In the genomic region with DNA sequence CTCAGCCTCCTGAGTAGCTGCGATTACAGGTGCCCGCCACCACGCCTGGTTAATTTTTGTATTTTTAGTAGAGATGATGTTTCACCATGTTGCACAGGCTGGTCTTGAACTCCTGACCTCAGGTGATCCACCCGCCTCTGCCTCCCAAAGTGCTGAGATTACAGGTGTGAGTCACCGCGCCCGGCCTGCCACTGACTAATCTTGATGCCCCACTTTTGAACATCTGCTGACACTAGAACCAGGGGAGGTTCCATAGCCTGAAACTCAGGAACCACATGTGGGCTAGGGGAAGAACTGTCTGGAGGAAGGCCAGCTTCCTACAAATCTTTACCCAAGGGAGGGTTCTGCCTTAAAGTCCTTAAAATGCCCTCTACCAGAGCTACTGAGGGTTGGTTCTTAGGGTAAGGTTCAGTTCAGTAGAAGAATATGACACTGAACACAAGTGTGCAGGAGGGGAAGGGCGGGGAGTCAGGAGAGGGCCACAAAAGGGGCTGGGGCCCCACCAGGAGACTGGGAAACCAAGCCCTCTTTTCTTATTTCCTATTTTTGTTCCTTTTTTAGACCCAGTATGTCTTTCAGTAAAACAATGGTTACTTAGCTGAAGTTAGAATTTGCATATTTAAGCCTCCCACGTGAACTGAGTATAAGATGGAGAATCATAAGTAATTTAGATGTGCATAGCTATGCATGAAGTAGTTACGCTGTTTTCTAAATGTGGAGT, we compare ENCODE assay signal across 11 cellular contexts. TPM values are rescaled to one million over a fixed set of nuclear protein-coding genes. Genes with fewer than 3 reads are reported as not detected.
DNase-seq lines count a peak whose midpoint lies in the region; ATAC-seq and TF ChIP-seq lines count a peak whose summit lies in the region.
"Had no signal": no experiment of that assay in that cellular context is flagged by ENCODE, and none has a peak within 500 bp of the region (broad histone marks: within the 10 kb centered on the region; RNA-seq: fewer than 3 reads in every experiment).

No MANE protein-coding gene starts in this region.

- no peak overlapping the region for H3K4me3 Mint-ChIP-seq in stimulated activated naive CD8-positive, alpha-beta T cell treated with anti-CD3 and anti-CD28 coated beads, Interleukin-15, amount 100 ng/mL, for 72 hours
- peak overlapping the region; percentile 28 for H3K4me3 Mint-ChIP-seq in endothelial cell (ENCODE audit: unreplicated experiment)
- no peak overlapping the region for H3K4me3 Mint-ChIP-seq in CD8-positive, alpha-beta T cell
- H3K4me3 Mint-ChIP-seq: neural progenitor cell; stimulated activated naive CD8-positive, alpha-beta T cell treated with anti-CD3 and anti-CD28 coated beads, Interleukin-15, Interleukin-2, amounts not matched to agents 100 ng/mL and 50 ng/mL, for 24 hours had no signal

- no peak for TF ChIP-seq CTCF in endothelial cell (IDR thresholded peaks at IDR 0.05; ENCODE audit: unreplicated experiment)
- TF ChIP-seq CTCF in CD8-positive, alpha-beta T cell (IDR thresholded peaks at IDR 0.05), result no peak

- no peaks in the 10 kb centered on the region for H3K9me3 Mint-ChIP-seq in stimulated activated naive CD8-positive, alpha-beta T cell treated with anti-CD3 and anti-CD28 coated beads, Interleukin-15, amount 100 ng/mL, for 72 hours
- H3K9me3 Mint-ChIP-seq in endothelial cell (ENCODE audit: unreplicated experiment), result no peaks in the 10 kb centered on the region
- no peaks in the 10 kb centered on the region for H3K9me3 Mint-ChIP-seq in CD8-positive, alpha-beta T cell
- H3K9me3 Mint-ChIP-seq: neural progenitor cell; stimulated activated naive CD8-positive, alpha-beta T cell treated with anti-CD3 and anti-CD28 coated beads, Interleukin-15, Interleukin-2, amounts not matched to agents 100 ng/mL and 50 ng/mL, for 24 hours had no signal

- H3K27ac ChIP-seq in CD8-positive, alpha-beta T cell (ENCODE audit: low read depth, low read length), result no peak overlapping the region
- H3K27ac ChIP-seq: neural progenitor cell had no signal

- peak in 1 of 2 donors; percentile 19 for DNase-seq in stimulated activated naive CD8-positive, alpha-beta T cell treated with anti-CD3 and anti-CD28 coated beads, Interleukin-15, amount 100 ng/mL, for 72 hours
- DNase-seq in stimulated activated naive CD8-positive, alpha-beta T cell treated with anti-CD3 and anti-CD28 coated beads, Interleukin-15, Interleukin-2, amounts not matched to agents 100 U/mL and 50 U/mL, for 24 hours, result no peak
- DNase-seq in Kasumi-1 (lab: John Stamatoyannopoulos, UW) (peak; percentile 48 to 66), endothelial cell (ENCODE audit: low spot score) (no peak), AML-193 (lab: John Stamatoyannopoulos, UW) (no peak)
- DNase-seq in CD8-positive, alpha-beta T cell, result no peak
- DNase-seq: NCI-H446 had no signal

- intact Hi-C loops in CD8-positive, alpha-beta T cell (cut with DNase I, micrococcal nuclease), result no loop called here

- H3K4me1 ChIP-seq in CD8-positive, alpha-beta T cell (ENCODE audit: insufficient read depth, low read length), result no peaks in the 10 kb centered on the region
- H3K4me1 ChIP-seq: neural progenitor cell had no signal

- no peaks in the 10 kb centered on the region for H3K36me3 ChIP-seq in CD8-positive, alpha-beta T cell (ENCODE audit: insufficient read depth, low read length)
- H3K36me3 ChIP-seq: neural progenitor cell had no signal

- H3K4me1 Mint-ChIP-seq in stimulated activated naive CD8-positive, alpha-beta T cell treated with anti-CD3 and anti-CD28 coated beads, Interleukin-15, amount 100 ng/mL, for 72 hours, result peaks cover 13% of the 10 kb centered on the region
- peaks cover 49% of the 10 kb centered on the region for H3K4me1 Mint-ChIP-seq in endothelial cell (ENCODE audit: unreplicated experiment)
- H3K4me1 Mint-ChIP-seq in CD8-positive, alpha-beta T cell (ENCODE audit: low read depth), result peaks cover under 1% of the 10 kb centered on the region

- POLR2A ChIA-PET in CD8-positive, alpha-beta T cell (lab: Charles Lee), result no interaction called here

- peak; percentile 44 for ATAC-seq in stimulated activated naive CD8-positive, alpha-beta T cell treated with anti-CD3 and anti-CD28 coated beads, Interleukin-15, amount 100 ng/mL, for 72 hours
- ATAC-seq in stimulated activated naive CD8-positive, alpha-beta T cell treated with anti-CD3 and anti-CD28 coated beads, Interleukin-15, Interleukin-2, amounts not matched to agents 100 U/mL and 50 U/mL, for 24 hours, result no peak
- ATAC-seq in GM19351 (IDR thresholded peaks at IDR 0.05; ENCODE audit: unreplicated experiment) (no peak), GM18867 (IDR thresholded peaks at IDR 0.05; ENCODE audit: unreplicated experiment) (no peak)
- ATAC-seq in CD8-positive, alpha-beta T cell, result no peak

- CTCF ChIA-PET in CD8-positive, alpha-beta T cell (lab: Charles Lee), result no interaction called here

- no peaks in the 10 kb centered on the region for H3K9me3 ChIP-seq in CD8-positive, alpha-beta T cell (ENCODE audit: low read length)

- H3K36me3 Mint-ChIP-seq in endothelial cell (ENCODE audit: low read depth, unreplicated experiment), result no peaks in the 10 kb centered on the region
- no peaks in the 10 kb centered on the region for H3K36me3 Mint-ChIP-seq in CD8-positive, alpha-beta T cell
- H3K36me3 Mint-ChIP-seq: neural progenitor cell had no signal

- peaks cover 43% of the 10 kb centered on the region for H3K27me3 Mint-ChIP-seq in stimulated activated naive CD8-positive, alpha-beta T cell treated with anti-CD3 and anti-CD28 coated beads, Interleukin-15, amount 100 ng/mL, for 72 hours
- H3K27me3 Mint-ChIP-seq in endothelial cell (ENCODE audit: unreplicated experiment), result no peaks in the 10 kb centered on the region
- H3K27me3 Mint-ChIP-seq in CD8-positive, alpha-beta T cell (ENCODE audit: low read depth), result peaks cover 16% of the 10 kb centered on the region

- no peak overlapping the region for H3K27ac Mint-ChIP-seq in stimulated activated naive CD8-positive, alpha-beta T cell treated with anti-CD3 and anti-CD28 coated beads, Interleukin-15, amount 100 ng/mL, for 72 hours
- peak overlapping the region; percentile 82 for H3K27ac Mint-ChIP-seq in endothelial cell (ENCODE audit: unreplicated experiment)
- no peak overlapping the region for H3K27ac Mint-ChIP-seq in CD8-positive, alpha-beta T cell
- H3K27ac Mint-ChIP-seq: neural progenitor cell; stimulated activated naive CD8-positive, alpha-beta T cell treated with anti-CD3 and anti-CD28 coated beads, Interleukin-15, Interleukin-2, amounts not matched to agents 100 ng/mL and 50 ng/mL, for 24 hours had no signal

- no peak overlapping the region for H3K4me3 ChIP-seq in CD8-positive, alpha-beta T cell (ENCODE audit: low read depth, low read length)
- H3K4me3 ChIP-seq: neural progenitor cell had no signal

- peaks cover 3% of the 10 kb centered on the region for H3K27me3 ChIP-seq in CD8-positive, alpha-beta T cell (ENCODE audit: insufficient read depth, low read length)

RNA-seq across cellular contexts. Expression of a gene that starts 6.3 kb away (rescaled TPM):
- total RNA-seq in endothelial cell (ENCODE audit: unreplicated experiment), result 88.8 TPM
- total RNA-seq in CD8-positive, alpha-beta T cell, result under 1 TPM; 0.11 to 0.22 TPM

Comparison
In these comparisons a context has a peak if more than half of its experiments do, and no peak if none do; other contexts are left out.
1. DNase-seq: peak in Kasumi-1 (2 of 2); none in stimulated activated naive CD8-positive, alpha-beta T cell treated with anti-CD3 and anti-CD28 coated beads, Interleukin-15, Interleukin-2, amounts not matched to agents 100 U/mL and 50 U/mL, for 24 hours (single experiment), endothelial cell (single experiment), AML-193 (0 of 2) and CD8-positive, alpha-beta T cell (0 of 7).
2. RNA of a gene that starts 6.3 kb away (total RNA-seq): 88.8 TPM in endothelial cell (single experiment); 0.11 to 0.22 TPM in CD8-positive, alpha-beta T cell; every median in the first group is over 10 times any median in the second.